In the genomic region with DNA sequence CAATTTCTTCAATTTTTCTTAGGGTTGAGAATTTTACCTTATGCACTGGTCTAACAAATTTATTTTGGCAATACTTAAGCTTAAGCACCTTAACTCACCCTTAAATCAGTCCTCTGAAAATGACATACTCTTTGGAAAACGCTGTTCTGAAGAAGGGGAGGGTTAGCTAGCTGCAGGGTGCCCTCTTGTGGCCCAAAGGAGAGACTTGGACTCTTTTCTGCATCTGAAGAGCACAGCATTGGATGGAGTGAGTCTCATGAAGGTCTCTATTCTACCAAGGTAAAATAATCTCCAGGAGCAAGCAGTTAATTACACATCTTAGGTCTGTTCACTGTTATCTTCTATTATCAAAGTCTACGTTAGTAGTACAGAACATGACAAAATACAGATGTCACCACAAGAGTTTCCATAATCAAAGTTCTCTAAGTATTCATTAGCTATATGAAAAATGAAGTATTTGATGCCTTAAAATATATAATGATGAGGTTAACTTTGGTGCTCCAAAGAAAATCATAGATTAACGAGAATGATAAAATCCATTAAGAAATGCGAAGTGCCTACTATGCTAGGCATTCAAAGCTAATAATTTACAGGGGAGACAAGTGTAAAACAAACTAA, we compare ENCODE assay signal across 9 cellular contexts. TPM values are rescaled to one million over a fixed set of nuclear protein-coding genes. Genes with fewer than 3 reads are reported as not detected.
A peak's percentile ranks its signal among the peaks of the same experiment; 100 is the strongest.
DNase-seq lines count a peak whose midpoint lies in the region; ATAC-seq and TF ChIP-seq lines count a peak whose summit lies in the region.
"Had no signal": no experiment of that assay in that cellular context is flagged by ENCODE, and none has a peak within 500 bp of the region (broad histone marks: within the 10 kb centered on the region; RNA-seq: fewer than 3 reads in every experiment).

No MANE protein-coding gene starts in this region.

- no peak for TF ChIP-seq POLR2A in GM18505 (IDR thresholded peaks at IDR 0.05; ENCODE audit: borderline replicate concordance, extremely low read depth, insufficient read depth, insufficient read length)

- TF ChIP-seq CTCF in OCI-LY7 (conservative IDR thresholded peaks at IDR 0.05; ENCODE audit: low read length) = peak; percentile 96
- peak; percentile 95 for TF ChIP-seq CTCF in cardiac muscle cell (IDR thresholded peaks at IDR 0.05; ENCODE audit: low read depth, low read length)

- H3K9me3 ChIP-seq in OCI-LY7 (ENCODE audit: low read length) = peaks cover 20% of the 10 kb centered on the region
- H3K9me3 ChIP-seq in cardiac muscle cell (ENCODE audit: low read depth) = no peaks in the 10 kb centered on the region
- H3K9me3 ChIP-seq: SJSA1 had no signal

- H3K4me1 ChIP-seq in OCI-LY7 (ENCODE audit: insufficient read depth, low read length, poor library complexity, severe bottlenecking) (peaks cover 17% of the 10 kb centered on the region), cardiac muscle cell (ENCODE audit: low read depth) (peaks cover 10% of the 10 kb centered on the region)

- POLR2A ChIA-PET in OCI-LY7 (lab: Charles Lee) = interaction anchor here (0.6 to 3.8 kb wide), 15 partner anchors 9 to 311 kb away, joined by 3 to 13 read pairs (median 3); no protein-coding TSS in a partner anchor

- CTCF ChIA-PET in OCI-LY7 (lab: Charles Lee; ENCODE audit: unreplicated experiment) = interaction anchor here (0.6 to 1.1 kb wide), 3 partner anchors 8 to 23 kb away, joined by 3 to 4 read pairs (median 4); no protein-coding TSS in a partner anchor
- CTCF ChIA-PET in activated naive CD4-positive, alpha-beta T cell treated with anti-CD3 and anti-CD28 coated beads, Interleukin-2, amount 10 ng/mL, durations not matched to agents 7 days and 5 days (lab: Charles Lee) = interaction anchor here (0.6 to 3.0 kb wide), 25 partner anchors 8 to 320 kb away, joined by 3 to 24 read pairs (median 5); partner anchors contain the start of gene SDC1

- H3K9me2 ChIP-seq in OCI-LY7 (ENCODE audit: insufficient read depth, low read length) = no peaks in the 10 kb centered on the region

- no peak overlapping the region for H3K4me3 Mint-ChIP-seq in activated naive CD4-positive, alpha-beta T cell treated with anti-CD3 and anti-CD28 coated beads, Interleukin-2, amount 10 ng/mL, durations not matched to agents 7 days and 5 days
- H3K4me3 Mint-ChIP-seq in activated T-helper 2 cell treated with anti-CD3 and anti-CD28 coated beads, Interferon-gamma antibody, Interleukin-2, Interleukin-4, amounts not matched to agents 10 μg/mL and 5 μg/mL and 100 μg/mL, durations not matched to agents 14 hours and 24 hours and 36 hours (ENCODE audit: low read depth) = no peak overlapping the region

- H3K4me3 ChIP-seq in OCI-LY7 (ENCODE audit: low read depth, low read length, poor library complexity, severe bottlenecking) (no peak overlapping the region), cardiac muscle cell (no peak overlapping the region)
- H3K4me3 ChIP-seq: SJSA1 had no signal

- no peaks in the 10 kb centered on the region for H3K27me3 Mint-ChIP-seq in activated naive CD4-positive, alpha-beta T cell treated with anti-CD3 and anti-CD28 coated beads, Interleukin-2, amount 10 ng/mL, durations not matched to agents 7 days and 5 days
- H3K27me3 Mint-ChIP-seq in activated T-helper 2 cell treated with anti-CD3 and anti-CD28 coated beads, Interferon-gamma antibody, Interleukin-2, Interleukin-4, amounts not matched to agents 10 μg/mL and 5 μg/mL and 100 μg/mL, durations not matched to agents 14 hours and 24 hours and 36 hours (ENCODE audit: low read depth) = no peaks in the 10 kb centered on the region

- peaks cover 63% of the 10 kb centered on the region for H3K36me3 Mint-ChIP-seq in activated naive CD4-positive, alpha-beta T cell treated with anti-CD3 and anti-CD28 coated beads, Interleukin-2, amount 10 ng/mL, durations not matched to agents 7 days and 5 days
- H3K36me3 Mint-ChIP-seq in activated T-helper 2 cell treated with anti-CD3 and anti-CD28 coated beads, Interferon-gamma antibody, Interleukin-2, Interleukin-4, amounts not matched to agents 10 μg/mL and 5 μg/mL and 100 μg/mL, durations not matched to agents 14 hours and 24 hours and 36 hours (ENCODE audit: low read depth) = peaks cover 76% of the 10 kb centered on the region

- H4K20me1 ChIP-seq in OCI-LY7 (ENCODE audit: insufficient read depth, low read length) = peaks cover 37% of the 10 kb centered on the region; the same call in 1 of the 2 replicates

- ATAC-seq in GM18505 (IDR thresholded peaks at IDR 0.05; ENCODE audit: unreplicated experiment) (peak; percentile 72), HG03469 (IDR thresholded peaks at IDR 0.05; ENCODE audit: unreplicated experiment) (peak; percentile 60)

- intact Hi-C loops in OCI-LY7 (cut with micrococcal nuclease; ENCODE audit: unreplicated experiment) = loop anchor here (5.0 kb wide), 1 partner anchor 189 kb away; no protein-coding TSS in a partner anchor
- intact Hi-C loops in activated T-helper 2 cell treated with anti-CD3 and anti-CD28 coated beads, Interferon-gamma antibody, Interleukin-2, Interleukin-4, amounts not matched to agents 10 μg/mL and 5 μg/mL and 100 μg/mL, durations not matched to agents 14 hours and 24 hours and 36 hours (cut with micrococcal nuclease) = loop anchor here (2.0 kb wide), 1 partner anchor 19 kb away; no protein-coding TSS in a partner anchor

- peaks cover 63% of the 10 kb centered on the region for H3K4me1 Mint-ChIP-seq in activated naive CD4-positive, alpha-beta T cell treated with anti-CD3 and anti-CD28 coated beads, Interleukin-2, amount 10 ng/mL, durations not matched to agents 7 days and 5 days
- H3K4me1 Mint-ChIP-seq in activated T-helper 2 cell treated with anti-CD3 and anti-CD28 coated beads, Interferon-gamma antibody, Interleukin-2, Interleukin-4, amounts not matched to agents 10 μg/mL and 5 μg/mL and 100 μg/mL, durations not matched to agents 14 hours and 24 hours and 36 hours (ENCODE audit: low read depth) = peaks cover 42% of the 10 kb centered on the region

- peaks cover 100% of the 10 kb centered on the region for H3K79me2 ChIP-seq in OCI-LY7 (ENCODE audit: insufficient read depth, low read depth, low read length)

- peaks cover 100% of the 10 kb centered on the region for H3K36me3 ChIP-seq in OCI-LY7 (ENCODE audit: insufficient read depth, low read length)
- peaks cover 11% of the 10 kb centered on the region for H3K36me3 ChIP-seq in cardiac muscle cell

- H3K4me2 ChIP-seq in OCI-LY7 (ENCODE audit: low read length) = no peak overlapping the region

- no TSS peak for BruUV-seq in OCI-LY7 (replicated peaks; lab: Mats Ljungman, UMichigan)

- H3K27me3 ChIP-seq in cardiac muscle cell = no peaks in the 10 kb centered on the region
- H3K27me3 ChIP-seq: SJSA1 had no signal

- DNase-seq in Ammon's horn (ENCODE audit: low spot score) = peak; percentile 79
- peak; percentile 62 for DNase-seq in OCI-LY7 (ENCODE audit: low spot score)
- DNase-seq in activated naive CD4-positive, alpha-beta T cell treated with anti-CD3 and anti-CD28 coated beads, Interleukin-2, amount 10 ng/mL, durations not matched to agents 7 days and 5 days = peak; percentile 69
- DNase-seq in cardiac muscle cell (ENCODE audit: low read depth in 1 of 2, low spot score in 1 of 2) = peak; percentile 69
- peak; percentile 68 for DNase-seq in renal cortical epithelial cell (ENCODE audit: low read depth)
- DNase-seq in activated T-helper 2 cell treated with anti-CD3 and anti-CD28 coated beads, Interferon-gamma antibody, Interleukin-2, Interleukin-4, amounts not matched to agents 10 μg/mL and 5 μg/mL and 100 μg/mL, durations not matched to agents 14 hours and 24 hours and 36 hours (ENCODE audit: low spot score) = no peak

- peaks cover 16% of the 10 kb centered on the region for H3K9me3 Mint-ChIP-seq in activated naive CD4-positive, alpha-beta T cell treated with anti-CD3 and anti-CD28 coated beads, Interleukin-2, amount 10 ng/mL, durations not matched to agents 7 days and 5 days
- H3K9me3 Mint-ChIP-seq in activated T-helper 2 cell treated with anti-CD3 and anti-CD28 coated beads, Interferon-gamma antibody, Interleukin-2, Interleukin-4, amounts not matched to agents 10 μg/mL and 5 μg/mL and 100 μg/mL, durations not matched to agents 14 hours and 24 hours and 36 hours = peaks cover 16% of the 10 kb centered on the region

- H2AFZ ChIP-seq in OCI-LY7 (ENCODE audit: low read length) = no peak overlapping the region

- H3K27ac ChIP-seq in OCI-LY7 (ENCODE audit: low read depth, low read length, poor library complexity, severe bottlenecking) (no peak overlapping the region), cardiac muscle cell (peak overlapping the region; percentile 62)
- H3K27ac ChIP-seq: SJSA1 had no signal

- H3K27ac Mint-ChIP-seq in activated naive CD4-positive, alpha-beta T cell treated with anti-CD3 and anti-CD28 coated beads, Interleukin-2, amount 10 ng/mL, durations not matched to agents 7 days and 5 days = peak overlapping the region; percentile 19
- no peak overlapping the region for H3K27ac Mint-ChIP-seq in activated T-helper 2 cell treated with anti-CD3 and anti-CD28 coated beads, Interferon-gamma antibody, Interleukin-2, Interleukin-4, amounts not matched to agents 10 μg/mL and 5 μg/mL and 100 μg/mL, durations not matched to agents 14 hours and 24 hours and 36 hours

RNA-seq across cellular contexts. Expression of gene PUM2, which starts 24.4 kb away (rescaled TPM):
- 40.4 and 48.2 TPM in 2 replicates for total RNA-seq in OCI-LY7 (2014; rRNA removed; shearing (Covaris generic))
- total RNA-seq in OCI-LY7 (2022) = 116 and 122 TPM in 2 replicates
- 27.3 and 35.8 TPM in 2 replicates for total RNA-seq in cardiac muscle cell
- polyA plus RNA-seq in cardiac muscle cell = 18.4 and 20.1 TPM in 2 replicates
- total RNA-seq in renal cortical epithelial cell = 31.6 and 90.6 TPM in 2 replicates
- 121 and 127 TPM in 2 replicates for total RNA-seq in activated T-helper 2 cell treated with anti-CD3 and anti-CD28 coated beads, Interferon-gamma antibody, Interleukin-2, Interleukin-4, amounts not matched to agents 10 μg/mL and 5 μg/mL and 100 μg/mL, durations not matched to agents 14 hours and 24 hours and 36 hours
